ENCODE assay signal across 15 cellular contexts in the genomic region with DNA sequence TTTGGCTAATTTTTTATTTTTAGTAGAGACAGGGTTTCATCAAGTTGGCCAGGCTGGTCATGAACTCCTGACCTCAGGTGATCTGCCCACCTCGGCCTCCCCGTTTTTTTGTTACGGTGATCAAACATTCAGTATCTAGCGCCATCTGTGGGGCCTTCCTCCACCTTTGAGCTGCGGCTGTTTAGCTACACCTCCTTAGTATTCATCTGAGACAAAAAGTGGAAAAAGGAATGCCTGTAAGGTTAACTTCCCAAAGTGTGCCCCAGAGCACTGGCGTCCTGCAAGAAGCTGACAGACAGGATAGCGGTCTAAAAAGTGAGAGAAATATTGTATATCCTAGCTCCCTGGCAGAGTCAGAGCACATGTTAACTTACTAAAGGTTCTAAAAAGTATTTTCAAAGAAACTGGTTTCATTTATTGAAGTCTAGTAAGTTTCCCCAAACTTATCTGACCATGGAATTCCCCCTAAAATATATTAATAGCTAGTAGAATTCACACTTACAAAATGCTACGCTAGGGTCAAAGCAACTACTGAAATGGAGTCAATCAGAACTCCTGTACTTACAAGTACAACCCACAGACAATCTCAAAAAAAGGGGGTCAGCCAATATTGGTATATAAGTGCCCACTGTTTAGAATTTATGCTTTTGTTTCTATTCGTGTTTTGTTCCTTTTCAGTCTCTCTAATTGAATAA. TPM values are rescaled to one million over a fixed set of nuclear protein-coding genes. Genes with fewer than 3 reads are reported as not detected.
A peak's percentile ranks its signal among the peaks of the same experiment; 100 is the strongest.
DNase-seq lines count a peak whose midpoint lies in the region; ATAC-seq and TF ChIP-seq lines count a peak whose summit lies in the region.
"Had no signal": no experiment of that assay in that cellular context is flagged by ENCODE, and none has a peak within 500 bp of the region (broad histone marks: within the 10 kb centered on the region; RNA-seq: fewer than 3 reads in every experiment).

No MANE protein-coding gene starts in this region.

- H3K36me3 Mint-ChIP-seq in CD4-positive, CD25-positive, alpha-beta regulatory T cell = peaks cover 36% of the 10 kb centered on the region
- H3K36me3 Mint-ChIP-seq in GM23338 (ENCODE audit: low read depth) (peaks cover 13% of the 10 kb centered on the region; the same call in 2 of the 3 replicates), CD14-positive monocyte (no peaks in the 10 kb centered on the region)
- peaks cover 40% of the 10 kb centered on the region for H3K36me3 Mint-ChIP-seq in activated CD4-positive, alpha-beta memory T cell treated with anti-CD3 and anti-CD28 coated beads, Interleukin-2, amount 10 ng/mL, durations not matched to agents 7 days and 5 days (ENCODE audit: low read depth)

- POLR2A ChIA-PET in activated CD4-positive, alpha-beta memory T cell treated with anti-CD3 and anti-CD28 coated beads, Interleukin-2, amount 10 ng/mL, durations not matched to agents 7 days and 5 days (lab: Charles Lee) = interaction anchor here (0.7 to 9.2 kb wide), 26 partner anchors 8 to 233 kb away, joined by 3 to 174 read pairs (median 5); a partner anchor contains a TSS

- no peaks in the 10 kb centered on the region for H3K27me3 ChIP-seq in CD4-positive, CD25-positive, alpha-beta regulatory T cell (ENCODE audit: control insufficient read depth, insufficient read depth, low read length)
- H3K27me3 ChIP-seq in GM23338 (ENCODE audit: insufficient read depth) = no peaks in the 10 kb centered on the region
- H3K27me3 ChIP-seq: BLaER1, sigmoid colon, uterus had no signal

- H3K9me3 ChIP-seq in CD4-positive, CD25-positive, alpha-beta regulatory T cell (ENCODE audit: control insufficient read depth in 2 of 2, low read length in 2 of 2) = no peaks in the 10 kb centered on the region
- H3K9me3 ChIP-seq: BLaER1, HAP-1, sigmoid colon, uterus had no signal

- no peaks in the 10 kb centered on the region for H3K9me2 ChIP-seq in GM23338 (ENCODE audit: insufficient read depth)

- H3F3A ChIP-seq in GM23338 (replicated peaks; ENCODE audit: low read depth) = no peaks in the 10 kb centered on the region

- CTCF ChIA-PET in activated CD4-positive, alpha-beta memory T cell treated with anti-CD3 and anti-CD28 coated beads, Interleukin-2, amount 10 ng/mL, durations not matched to agents 7 days and 5 days (lab: Charles Lee) = interaction anchor here (0.5 to 2.9 kb wide), 26 partner anchors 10 to 234 kb away, joined by 3 to 30 read pairs (median 4); a partner anchor contains a TSS

- H4K20me1 ChIP-seq in GM23338 (replicated peaks; ENCODE audit: insufficient read depth) = peaks cover 7% of the 10 kb centered on the region

- peak overlapping the region; percentile 82 for H3K27ac ChIP-seq in CD4-positive, CD25-positive, alpha-beta regulatory T cell (ENCODE audit: insufficient read depth, low read length, poor library complexity, severe bottlenecking)
- peak overlapping the region; percentile 42; the same call in 1 of the 2 replicates for H3K27ac ChIP-seq in GM23338 (ENCODE audit: low read depth)
- H3K27ac ChIP-seq: BLaER1, sigmoid colon, uterus had no signal

- H3K4me3 Mint-ChIP-seq in CD4-positive, CD25-positive, alpha-beta regulatory T cell = peak overlapping the region; percentile 87 to 92 (median 90)
- no peak overlapping the region for H3K4me3 Mint-ChIP-seq in GM23338
- peak overlapping the region; percentile 55 for H3K4me3 Mint-ChIP-seq in activated CD4-positive, alpha-beta memory T cell treated with anti-CD3 and anti-CD28 coated beads, Interleukin-2, amount 10 ng/mL, durations not matched to agents 7 days and 5 days
- H3K4me3 Mint-ChIP-seq in CD14-positive monocyte = no peak overlapping the region

- H3K27me3 Mint-ChIP-seq in CD4-positive, CD25-positive, alpha-beta regulatory T cell = no peaks in the 10 kb centered on the region
- H3K27me3 Mint-ChIP-seq in GM23338 (ENCODE audit: insufficient read depth, low read depth, poor library complexity) (peaks cover 9% of the 10 kb centered on the region), CD14-positive monocyte (ENCODE audit: low read depth in 3 of 3) (peaks cover 0 to 2% (median 0%) of the 10 kb centered on the region in 3 donors)
- no peaks in the 10 kb centered on the region for H3K27me3 Mint-ChIP-seq in activated CD4-positive, alpha-beta memory T cell treated with anti-CD3 and anti-CD28 coated beads, Interleukin-2, amount 10 ng/mL, durations not matched to agents 7 days and 5 days

- H3K9me3 Mint-ChIP-seq in CD4-positive, CD25-positive, alpha-beta regulatory T cell = no peaks in the 10 kb centered on the region
- H3K9me3 Mint-ChIP-seq in GM23338 = no peaks in the 10 kb centered on the region
- no peaks in the 10 kb centered on the region for H3K9me3 Mint-ChIP-seq in activated CD4-positive, alpha-beta memory T cell treated with anti-CD3 and anti-CD28 coated beads, Interleukin-2, amount 10 ng/mL, durations not matched to agents 7 days and 5 days
- H3K9me3 Mint-ChIP-seq in CD14-positive monocyte = peaks cover 0 to 1% (median 0%) of the 10 kb centered on the region in 7 donors

- no peak overlapping the region for H3K4me2 ChIP-seq in GM23338
- H3K4me2 ChIP-seq: BLaER1 had no signal

- peaks cover 14% of the 10 kb centered on the region for H3K36me3 ChIP-seq in CD4-positive, CD25-positive, alpha-beta regulatory T cell (ENCODE audit: control insufficient read depth, insufficient read depth, low read length)
- no peaks in the 10 kb centered on the region for H3K36me3 ChIP-seq in GM23338 (ENCODE audit: insufficient read depth)
- H3K36me3 ChIP-seq: sigmoid colon, uterus had no signal

- peaks cover 81% of the 10 kb centered on the region for H3K4me1 ChIP-seq in CD4-positive, CD25-positive, alpha-beta regulatory T cell (ENCODE audit: control insufficient read depth, insufficient read depth, low read length, poor library complexity, severe bottlenecking)
- peaks cover 61% of the 10 kb centered on the region for H3K4me1 ChIP-seq in GM23338 (ENCODE audit: insufficient read depth)

- intact Hi-C loops in CD14-positive monocyte (cut with micrococcal nuclease) = no loop called here

- ATAC-seq in CD4-positive, CD25-positive, alpha-beta regulatory T cell (ENCODE audit: low read depth in 2 of 2) = peak in 1 of 2 donors; percentile 38
- ATAC-seq in GM23338 (peak; percentile 61), GM21367 (IDR thresholded peaks at IDR 0.05; ENCODE audit: unreplicated experiment) (no peak)

- no peak overlapping the region for H2AFZ ChIP-seq in GM23338

- peak; percentile 15 to 64 (median 46) for DNase-seq in CD4-positive, CD25-positive, alpha-beta regulatory T cell
- peak; percentile 78 for DNase-seq in GM23338 (ENCODE audit: low spot score)
- peak; percentile 59 for DNase-seq in activated CD4-positive, alpha-beta memory T cell treated with anti-CD3 and anti-CD28 coated beads, Interleukin-2, amount 10 ng/mL, durations not matched to agents 7 days and 5 days
- no peak for DNase-seq in epithelial cell of proximal tubule (ENCODE audit: low read depth)
- DNase-seq in CD14-positive monocyte (ENCODE audit: low spot score) = no peak
- DNase-seq in NCI-H1694 (lab: John Stamatoyannopoulos, UW) = no peak
- no peak for DNase-seq in putamen (ENCODE audit: low spot score)
- DNase-seq: GF-D8, NCI-H187, sigmoid colon, SW 1271, uterus had no signal

- TF ChIP-seq CTCF in GM23338 (conservative IDR thresholded peaks at IDR 0.05; ENCODE audit: low read depth in 2 of 2) (peak; percentile 61 to 67), epithelial cell of proximal tubule (conservative IDR thresholded peaks at IDR 0.05; ENCODE audit: low read depth, low read length) (peak; percentile 9), CD14-positive monocyte (IDR thresholded peaks at IDR 0.05) (no peak)

- peaks cover 91% of the 10 kb centered on the region for H3K79me2 ChIP-seq in GM23338 (replicated peaks; ENCODE audit: insufficient read depth)

- peak overlapping the region; percentile 49 for H3K4me3 ChIP-seq in CD4-positive, CD25-positive, alpha-beta regulatory T cell (ENCODE audit: low read depth, low read length)
- H3K4me3 ChIP-seq in GM23338 (no peak overlapping the region), epithelial cell of proximal tubule (ENCODE audit: low read depth, low read length) (no peak overlapping the region)
- H3K4me3 ChIP-seq: BLaER1, HAP-1, sigmoid colon, uterus had no signal

- H3K4me1 Mint-ChIP-seq in CD4-positive, CD25-positive, alpha-beta regulatory T cell = peaks cover 51 to 78% (median 70%) of the 10 kb centered on the region in 4 donors
- H3K4me1 Mint-ChIP-seq in GM23338 (peaks cover 67% of the 10 kb centered on the region), CD14-positive monocyte (peaks cover 5% of the 10 kb centered on the region)
- peaks cover 80% of the 10 kb centered on the region for H3K4me1 Mint-ChIP-seq in activated CD4-positive, alpha-beta memory T cell treated with anti-CD3 and anti-CD28 coated beads, Interleukin-2, amount 10 ng/mL, durations not matched to agents 7 days and 5 days

- H3K27ac Mint-ChIP-seq in CD4-positive, CD25-positive, alpha-beta regulatory T cell = peak overlapping the region; percentile 97 to 99 (median 98)
- H3K27ac Mint-ChIP-seq in GM23338 (no peak overlapping the region; the same call in none of the 2 replicates), CD14-positive monocyte (no peak overlapping the region)
- H3K27ac Mint-ChIP-seq in activated CD4-positive, alpha-beta memory T cell treated with anti-CD3 and anti-CD28 coated beads, Interleukin-2, amount 10 ng/mL, durations not matched to agents 7 days and 5 days = peak overlapping the region; percentile 90

TF ChIP-seq in GM23338, 12 proteins besides CTCF, POLR2A, EP300 and RAD21 (continues in another document):
- no peak for TF ChIP-seq NANOG (IDR thresholded peaks at IDR 0.05; ENCODE audit: borderline replicate concordance)
- no peak for TF ChIP-seq POLR2AphosphoS5 (IDR thresholded peaks at IDR 0.05; ENCODE audit: low read depth)
- TF ChIP-seq CREB1 (CRISPR knock-in tag; IDR thresholded peaks at IDR 0.05; ENCODE audit: low read depth) = no peak
- TF ChIP-seq EZH2phosphoT487 (IDR thresholded peaks at IDR 0.05; ENCODE audit: unreplicated experiment) = no peak
- TF ChIP-seq EZH2 (IDR thresholded peaks at IDR 0.05; ENCODE audit: low read depth, unreplicated experiment) = no peak
- no peak for TF ChIP-seq JUNB (IDR thresholded peaks at IDR 0.05; ENCODE audit: unreplicated experiment)

RNA-seq across cellular contexts. Expression of a gene that starts 59.1 kb away (rescaled TPM):
- 108 TPM for total RNA-seq in CD4-positive, CD25-positive, alpha-beta regulatory T cell
- polyA plus RNA-seq in CD4-positive, CD25-positive, alpha-beta regulatory T cell = 10 to 100 TPM; 29.4 to 40.7 (median 30.2) TPM
- total RNA-seq in GM23338 (2014; rRNA removed; shearing (Covaris generic)) = 52.8 and 59.4 TPM in 2 replicates
- polyA plus RNA-seq in GM23338 (2016; fragmentation: Nextera tagmentation; extraction: Ambion mirVana) (11.7 and 12.5 TPM in 2 replicates), CD14-positive monocyte (under 1 TPM; 0.04 to 0.46 TPM)
- 10 to 100 TPM; 77.3 to 85.2 TPM for total RNA-seq in activated CD4-positive, alpha-beta memory T cell treated with anti-CD3 and anti-CD28 coated beads, Interleukin-2, amount 10 ng/mL, durations not matched to agents 7 days and 5 days
- 14.8 and 19.3 TPM in 2 replicates for total RNA-seq in epithelial cell of proximal tubule

Comparison
In these comparisons a context has a peak if more than half of its experiments do, and no peak if none do; other contexts are left out.
1. DNase-seq: peak in CD4-positive, CD25-positive, alpha-beta regulatory T cell (3 of 3), GM23338 (single experiment) and activated CD4-positive, alpha-beta memory T cell treated with anti-CD3 and anti-CD28 coated beads, Interleukin-2, amount 10 ng/mL, durations not matched to agents 7 days and 5 days (single experiment); none in epithelial cell of proximal tubule (single experiment), CD14-positive monocyte (single experiment), NCI-H1694 (single experiment) and putamen (single experiment).
2. H3K27ac Mint-ChIP-seq: peak in CD4-positive, CD25-positive, alpha-beta regulatory T cell (3 of 3) and activated CD4-positive, alpha-beta memory T cell treated with anti-CD3 and anti-CD28 coated beads, Interleukin-2, amount 10 ng/mL, durations not matched to agents 7 days and 5 days (single experiment); none in GM23338 (single experiment) and CD14-positive monocyte (0 of 7).
3. H3K4me3 Mint-ChIP-seq: peak in CD4-positive, CD25-positive, alpha-beta regulatory T cell (4 of 4) and activated CD4-positive, alpha-beta memory T cell treated with anti-CD3 and anti-CD28 coated beads, Interleukin-2, amount 10 ng/mL, durations not matched to agents 7 days and 5 days (single experiment); none in GM23338 (single experiment) and CD14-positive monocyte (0 of 2).